Comparison of ENCODE assay signal across 1 cellular context in genomic region chr1:54406339-54407181, GRCh38.
TF ChIP-seq lines count a peak whose summit lies in the region.

TSS of gene SSBP3 (minus strand) at chr1:54406394.

TF ChIP-seq in K562, 482 proteins besides CTCF, POLR2A, EP300 and RAD21 (continued from another document and continues in another):
- TF ChIP-seq RBM14 (IDR thresholded peaks at IDR 0.05; ENCODE audit: borderline replicate concordance, insufficient read depth, low read depth, low read length) (no peak), POLR2G (IDR thresholded peaks at IDR 0.05; ENCODE audit: low read depth, low read length) (peak; percentile 91), LARP7 (IDR thresholded peaks at IDR 0.05) (no peak), PHF20 (IDR thresholded peaks at IDR 0.05; ENCODE audit: partially characterized antibody) (no peak), ZNF347 (CRISPR knock-in tag; IDR thresholded peaks at IDR 0.05; ENCODE audit: low read depth) (no peak), SRSF7 (optimal IDR thresholded peaks at IDR 0.05; ENCODE audit: low read depth, low read length) (no peak), SLC30A9 (CRISPR knock-in tag; IDR thresholded peaks at IDR 0.05) (no peak), NELFE (IDR thresholded peaks at IDR 0.05; ENCODE audit: insufficient read depth, insufficient read length) (no peak), ZFP1 (CRISPR knock-in tag; IDR thresholded peaks at IDR 0.05) (no peak), KLF6 (CRISPR knock-in tag; IDR thresholded peaks at IDR 0.05; ENCODE audit: borderline replicate concordance) (no peak), ZFP30 (CRISPR knock-in tag; IDR thresholded peaks at IDR 0.05; ENCODE audit: borderline replicate concordance) (no peak), HOMEZ (CRISPR knock-in tag; IDR thresholded peaks at IDR 0.05) (no peak), TCF7 (IDR thresholded peaks at IDR 0.05; ENCODE audit: borderline replicate concordance) (no peak), MAFK (IDR thresholded peaks at IDR 0.05; ENCODE audit: low read length) (no peak), CBX2 (IDR thresholded peaks at IDR 0.05; ENCODE audit: insufficient read depth, low read length, poor library complexity, severe bottlenecking) (no peak), TBP (optimal IDR thresholded peaks at IDR 0.05; ENCODE audit: low read depth, low read length) (peak; percentile 67), GMEB1 (CRISPR knock-in tag; IDR thresholded peaks at IDR 0.05) (peak; percentile 62), TAF9B (IDR thresholded peaks at IDR 0.05; ENCODE audit: partially characterized antibody) (no peak), CREB3 (tag; conservative IDR thresholded peaks at IDR 0.05; ENCODE audit: low read depth) (no peak), MBD1 (CRISPR knock-in tag; IDR thresholded peaks at IDR 0.05) (no peak), ASH1L (IDR thresholded peaks at IDR 0.05; ENCODE audit: borderline replicate concordance, low read depth, partially characterized antibody) (no peak), RBM17 (IDR thresholded peaks at IDR 0.05; ENCODE audit: borderline replicate concordance, low read depth, low read length) (no peak), SNRNP70 (optimal IDR thresholded peaks at IDR 0.05; ENCODE audit: low read depth, low read length) (no peak), EHMT2 (IDR thresholded peaks at IDR 0.05) (no peak), JUN (IDR thresholded peaks at IDR 0.05; ENCODE audit: borderline replicate concordance, low read depth, low read length) (no peak), JUN (CRISPR knock-in tag; IDR thresholded peaks at IDR 0.05; ENCODE audit: borderline replicate concordance) (no peak), ZNF436 (CRISPR knock-in tag; IDR thresholded peaks at IDR 0.05) (no peak; the same call in 1 of the 2 replicates), SMARCB1 (IDR thresholded peaks at IDR 0.05; ENCODE audit: insufficient read length, low read depth) (no peak), TCF3 (CRISPR knock-in tag; IDR thresholded peaks at IDR 0.05) (no peak), SMARCC2 (IDR thresholded peaks at IDR 0.05; ENCODE audit: low read depth) (no peak), PHTF2 (CRISPR knock-in tag; IDR thresholded peaks at IDR 0.05) (no peak), ZNF740 (CRISPR knock-in tag; IDR thresholded peaks at IDR 0.05) (peak; percentile 80), ZNF740 (tag; IDR thresholded peaks at IDR 0.05) (peak in 1 of 2 experiments; percentile 20; a peak in 1 of 4 replicates), BCL6 (CRISPR knock-in tag; IDR thresholded peaks at IDR 0.05) (no peak), SMAD1 (IDR thresholded peaks at IDR 0.05; ENCODE audit: low read depth, low read length, partially characterized antibody) (no peak), SAFB (IDR thresholded peaks at IDR 0.05; ENCODE audit: borderline replicate concordance, low read depth, low read length) (no peak), ZNF717 (CRISPR knock-in tag; IDR thresholded peaks at IDR 0.05) (no peak), ESRRB (CRISPR knock-in tag; IDR thresholded peaks at IDR 0.05; ENCODE audit: borderline replicate concordance) (no peak), MEF2A (IDR thresholded peaks at IDR 0.05; ENCODE audit: control insufficient read depth, low read depth, low read length) (no peak), ZNF253 (CRISPR knock-in tag; conservative IDR thresholded peaks at IDR 0.05) (no peak)
- TF ChIP-seq, protein P1, sequence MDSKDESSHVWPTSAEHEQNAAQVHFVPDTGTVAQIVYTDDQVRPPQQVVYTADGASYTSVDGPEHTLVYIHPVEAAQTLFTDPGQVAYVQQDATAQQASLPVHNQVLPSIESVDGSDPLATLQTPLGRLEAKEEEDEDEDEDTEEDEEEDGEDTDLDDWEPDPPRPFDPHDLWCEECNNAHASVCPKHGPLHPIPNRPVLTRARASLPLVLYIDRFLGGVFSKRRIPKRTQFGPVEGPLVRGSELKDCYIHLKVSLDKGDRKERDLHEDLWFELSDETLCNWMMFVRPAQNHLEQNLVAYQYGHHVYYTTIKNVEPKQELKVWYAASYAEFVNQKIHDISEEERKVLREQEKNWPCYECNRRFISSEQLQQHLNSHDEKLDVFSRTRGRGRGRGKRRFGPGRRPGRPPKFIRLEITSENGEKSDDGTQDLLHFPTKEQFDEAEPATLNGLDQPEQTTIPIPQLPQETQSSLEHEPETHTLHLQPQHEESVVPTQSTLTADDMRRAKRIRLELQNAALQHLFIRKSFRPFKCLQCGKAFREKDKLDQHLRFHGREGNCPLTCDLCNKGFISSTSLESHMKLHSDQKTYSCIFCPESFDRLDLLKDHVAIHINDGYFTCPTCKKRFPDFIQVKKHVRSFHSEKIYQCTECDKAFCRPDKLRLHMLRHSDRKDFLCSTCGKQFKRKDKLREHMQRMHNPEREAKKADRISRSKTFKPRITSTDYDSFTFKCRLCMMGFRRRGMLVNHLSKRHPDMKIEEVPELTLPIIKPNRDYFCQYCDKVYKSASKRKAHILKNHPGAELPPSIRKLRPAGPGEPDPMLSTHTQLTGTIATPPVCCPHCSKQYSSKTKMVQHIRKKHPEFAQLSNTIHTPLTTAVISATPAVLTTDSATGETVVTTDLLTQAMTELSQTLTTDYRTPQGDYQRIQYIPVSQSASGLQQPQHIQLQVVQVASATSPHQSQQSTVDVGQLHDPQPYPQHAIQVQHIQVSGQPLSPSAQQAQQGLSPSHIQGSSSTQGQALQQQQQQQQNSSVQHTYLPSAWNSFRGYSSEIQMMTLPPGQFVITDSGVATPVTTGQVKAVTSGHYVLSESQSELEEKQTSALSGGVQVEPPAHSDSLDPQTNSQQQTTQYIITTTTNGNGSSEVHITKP (IDR thresholded peaks at IDR 0.05; ENCODE audit: partially characterized antibody): peak; percentile 66
- TF ChIP-seq, protein P2, sequence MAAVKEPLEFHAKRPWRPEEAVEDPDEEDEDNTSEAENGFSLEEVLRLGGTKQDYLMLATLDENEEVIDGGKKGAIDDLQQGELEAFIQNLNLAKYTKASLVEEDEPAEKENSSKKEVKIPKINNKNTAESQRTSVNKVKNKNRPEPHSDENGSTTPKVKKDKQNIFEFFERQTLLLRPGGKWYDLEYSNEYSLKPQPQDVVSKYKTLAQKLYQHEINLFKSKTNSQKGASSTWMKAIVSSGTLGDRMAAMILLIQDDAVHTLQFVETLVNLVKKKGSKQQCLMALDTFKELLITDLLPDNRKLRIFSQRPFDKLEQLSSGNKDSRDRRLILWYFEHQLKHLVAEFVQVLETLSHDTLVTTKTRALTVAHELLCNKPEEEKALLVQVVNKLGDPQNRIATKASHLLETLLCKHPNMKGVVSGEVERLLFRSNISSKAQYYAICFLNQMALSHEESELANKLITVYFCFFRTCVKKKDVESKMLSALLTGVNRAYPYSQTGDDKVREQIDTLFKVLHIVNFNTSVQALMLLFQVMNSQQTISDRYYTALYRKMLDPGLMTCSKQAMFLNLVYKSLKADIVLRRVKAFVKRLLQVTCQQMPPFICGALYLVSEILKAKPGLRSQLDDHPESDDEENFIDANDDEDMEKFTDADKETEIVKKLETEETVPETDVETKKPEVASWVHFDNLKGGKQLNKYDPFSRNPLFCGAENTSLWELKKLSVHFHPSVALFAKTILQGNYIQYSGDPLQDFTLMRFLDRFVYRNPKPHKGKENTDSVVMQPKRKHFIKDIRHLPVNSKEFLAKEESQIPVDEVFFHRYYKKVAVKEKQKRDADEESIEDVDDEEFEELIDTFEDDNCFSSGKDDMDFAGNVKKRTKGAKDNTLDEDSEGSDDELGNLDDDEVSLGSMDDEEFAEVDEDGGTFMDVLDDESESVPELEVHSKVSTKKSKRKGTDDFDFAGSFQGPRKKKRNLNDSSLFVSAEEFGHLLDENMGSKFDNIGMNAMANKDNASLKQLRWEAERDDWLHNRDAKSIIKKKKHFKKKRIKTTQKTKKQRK (IDR thresholded peaks at IDR 0.05; ENCODE audit: borderline replicate concordance, low read depth, low read length): no peak
- TF ChIP-seq, protein P3, sequence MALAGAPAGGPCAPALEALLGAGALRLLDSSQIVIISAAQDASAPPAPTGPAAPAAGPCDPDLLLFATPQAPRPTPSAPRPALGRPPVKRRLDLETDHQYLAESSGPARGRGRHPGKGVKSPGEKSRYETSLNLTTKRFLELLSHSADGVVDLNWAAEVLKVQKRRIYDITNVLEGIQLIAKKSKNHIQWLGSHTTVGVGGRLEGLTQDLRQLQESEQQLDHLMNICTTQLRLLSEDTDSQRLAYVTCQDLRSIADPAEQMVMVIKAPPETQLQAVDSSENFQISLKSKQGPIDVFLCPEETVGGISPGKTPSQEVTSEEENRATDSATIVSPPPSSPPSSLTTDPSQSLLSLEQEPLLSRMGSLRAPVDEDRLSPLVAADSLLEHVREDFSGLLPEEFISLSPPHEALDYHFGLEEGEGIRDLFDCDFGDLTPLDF (CRISPR knock-in tag; IDR thresholded peaks at IDR 0.05): no peak
- TF ChIP-seq, protein P4, sequence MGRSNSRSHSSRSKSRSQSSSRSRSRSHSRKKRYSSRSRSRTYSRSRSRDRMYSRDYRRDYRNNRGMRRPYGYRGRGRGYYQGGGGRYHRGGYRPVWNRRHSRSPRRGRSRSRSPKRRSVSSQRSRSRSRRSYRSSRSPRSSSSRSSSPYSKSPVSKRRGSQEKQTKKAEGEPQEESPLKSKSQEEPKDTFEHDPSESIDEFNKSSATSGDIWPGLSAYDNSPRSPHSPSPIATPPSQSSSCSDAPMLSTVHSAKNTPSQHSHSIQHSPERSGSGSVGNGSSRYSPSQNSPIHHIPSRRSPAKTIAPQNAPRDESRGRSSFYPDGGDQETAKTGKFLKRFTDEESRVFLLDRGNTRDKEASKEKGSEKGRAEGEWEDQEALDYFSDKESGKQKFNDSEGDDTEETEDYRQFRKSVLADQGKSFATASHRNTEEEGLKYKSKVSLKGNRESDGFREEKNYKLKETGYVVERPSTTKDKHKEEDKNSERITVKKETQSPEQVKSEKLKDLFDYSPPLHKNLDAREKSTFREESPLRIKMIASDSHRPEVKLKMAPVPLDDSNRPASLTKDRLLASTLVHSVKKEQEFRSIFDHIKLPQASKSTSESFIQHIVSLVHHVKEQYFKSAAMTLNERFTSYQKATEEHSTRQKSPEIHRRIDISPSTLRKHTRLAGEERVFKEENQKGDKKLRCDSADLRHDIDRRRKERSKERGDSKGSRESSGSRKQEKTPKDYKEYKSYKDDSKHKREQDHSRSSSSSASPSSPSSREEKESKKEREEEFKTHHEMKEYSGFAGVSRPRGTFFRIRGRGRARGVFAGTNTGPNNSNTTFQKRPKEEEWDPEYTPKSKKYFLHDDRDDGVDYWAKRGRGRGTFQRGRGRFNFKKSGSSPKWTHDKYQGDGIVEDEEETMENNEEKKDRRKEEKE (IDR thresholded peaks at IDR 0.05; ENCODE audit: borderline replicate concordance in 1 of 2, control insufficient read depth in 1 of 2, low read depth in 2 of 2, low read length in 1 of 2): no peak
- TF ChIP-seq, protein P5, sequence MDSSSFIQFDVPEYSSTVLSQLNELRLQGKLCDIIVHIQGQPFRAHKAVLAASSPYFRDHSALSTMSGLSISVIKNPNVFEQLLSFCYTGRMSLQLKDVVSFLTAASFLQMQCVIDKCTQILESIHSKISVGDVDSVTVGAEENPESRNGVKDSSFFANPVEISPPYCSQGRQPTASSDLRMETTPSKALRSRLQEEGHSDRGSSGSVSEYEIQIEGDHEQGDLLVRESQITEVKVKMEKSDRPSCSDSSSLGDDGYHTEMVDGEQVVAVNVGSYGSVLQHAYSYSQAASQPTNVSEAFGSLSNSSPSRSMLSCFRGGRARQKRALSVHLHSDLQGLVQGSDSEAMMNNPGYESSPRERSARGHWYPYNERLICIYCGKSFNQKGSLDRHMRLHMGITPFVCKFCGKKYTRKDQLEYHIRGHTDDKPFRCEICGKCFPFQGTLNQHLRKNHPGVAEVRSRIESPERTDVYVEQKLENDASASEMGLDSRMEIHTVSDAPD (CRISPR knock-in tag; IDR thresholded peaks at IDR 0.05): no peak
